Comparison of ENCODE assay signal across 30 cellular contexts in the genomic region with DNA sequence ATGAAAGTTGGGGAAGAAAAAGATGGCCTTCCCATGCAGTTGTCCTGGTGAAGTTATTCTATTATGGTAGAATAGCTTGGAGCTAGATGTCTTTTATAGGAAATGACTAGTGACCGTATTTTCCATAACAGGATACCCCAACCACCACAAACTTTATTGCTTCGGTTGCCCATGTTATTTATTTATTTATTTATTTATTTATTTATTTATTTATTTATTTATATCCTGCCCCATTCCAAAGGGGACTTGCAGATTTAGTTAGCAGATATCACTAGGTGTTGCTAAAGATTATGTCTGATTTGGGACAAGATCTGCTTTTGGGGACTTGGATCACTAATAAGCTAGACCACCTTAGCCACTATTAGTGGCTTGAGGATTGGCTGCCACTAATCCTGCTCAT.
DNase-seq lines count a peak whose midpoint lies in the region; ATAC-seq, FAIRE-seq and TF ChIP-seq lines count a peak whose summit lies in the region.
"Had no signal": no experiment of that assay in that cellular context is flagged by ENCODE, and none has a peak within 500 bp of the region (broad histone marks: within the 10 kb centered on the region; RNA-seq: fewer than 3 reads in every experiment).

No MANE protein-coding gene starts in this region.

- TF ChIP-seq EP300 in A549 (IDR thresholded peaks at IDR 0.05) (no peak), esophagus muscularis mucosa (IDR thresholded peaks at IDR 0.05) (no peak)

- no peaks in the 10 kb centered on the region for H3K27me3 ChIP-seq in esophagus muscularis mucosa
- H3K27me3 ChIP-seq: BE2C; BLaER1; BLaER1 treated with 17β-estradiol and CSF1 and Interleukin-3, amounts not matched to agents 10 nM and 100 nM had no signal

- no peak overlapping the region for H3K4me2 ChIP-seq in A549
- H3K4me2 ChIP-seq: BLaER1 had no signal

- FAIRE-seq in A549 (lab: Jason Lieb, UNC): no peak
- FAIRE-seq: A204.1, D721Med had no signal

- DNase-seq in A549 (ENCODE audit: low read depth in 1 of 2, low spot score in 1 of 2) (no peak), esophagus muscularis mucosa (ENCODE audit: extremely low spot score) (no peak)
- DNase-seq: 8988T; ACHN; AML-193; BE2C; C1 segment of cervical spinal cord; Caco-2; Calu3; CD4-positive, alpha-beta memory T cell; CD4-positive, alpha-beta T cell; CD4-positive, CD25-positive, alpha-beta regulatory T cell; CD8-positive, alpha-beta memory T cell; CD8-positive, alpha-beta T cell; COR-L47; DMS 273 treated with DMSO at 0.1 percent for 48 hours; DMS153; DMS53; DMS79; DMS79 treated with DMSO at 0.1 percent for 48 hours; DND-41; EL had no signal

- H3K9me3 ChIP-seq in A549 (no peaks in the 10 kb centered on the region), HEK293 (ENCODE audit: control insufficient read depth, insufficient read depth, low read depth, low read length) (no peaks in the 10 kb centered on the region), esophagus muscularis mucosa (peaks cover 0 to 6% (median 0%) of the 10 kb centered on the region in 4 donors)
- H3K9me3 ChIP-seq: BE2C, Caco-2 had no signal

- no peak for TF ChIP-seq RAD21 in A549 (conservative IDR thresholded peaks at IDR 0.05 in 1 of 2, IDR thresholded peaks at IDR 0.05 in 1 of 2)

- TF ChIP-seq CTCF in A549 (IDR thresholded peaks at IDR 0.05) (no peak), HEK293 (tag by site-specific recombination; IDR thresholded peaks at IDR 0.05) (no peak), esophagus muscularis mucosa (IDR thresholded peaks at IDR 0.05) (no peak)

- POLR2A ChIA-PET in A549 (lab: Yijun Ruan, JAX) (no interaction called here), HEK293 (lab: Yijun Ruan, JAX) (no interaction called here)

- 36% methylated on average over 2 of the region's 2 CpGs for WGBS in A549 (ENCODE audit: missing lambda C conversion rate)
- 92% methylated on average over 2 of the region's 2 CpGs for WGBS in esophagus muscularis mucosa

- H3K36me3 ChIP-seq in HEK293 (ENCODE audit: control insufficient read depth in 2 of 2, insufficient read depth in 1 of 2, low read length in 2 of 2): no peaks in the 10 kb centered on the region
- no peaks in the 10 kb centered on the region for H3K36me3 ChIP-seq in esophagus muscularis mucosa
- H3K36me3 ChIP-seq: BE2C had no signal

- TF ChIP-seq POLR2A in A549 (IDR thresholded peaks at IDR 0.05; ENCODE audit: low read length) (no peak), esophagus muscularis mucosa (IDR thresholded peaks at IDR 0.05; ENCODE audit: low read depth) (no peak)

- H3K4me1 ChIP-seq in A549 (no peaks in the 10 kb centered on the region), HEK293 (ENCODE audit: control insufficient read depth, insufficient read depth, low read length) (no peaks in the 10 kb centered on the region), esophagus muscularis mucosa (peaks cover 0 to 10% (median 0%) of the 10 kb centered on the region in 4 donors)
- H3K4me1 ChIP-seq: BE2C, Caco-2 had no signal

- no peak for ATAC-seq in A549
- ATAC-seq in HG03108 (IDR thresholded peaks at IDR 0.05; ENCODE audit: unreplicated experiment): no peak
- ATAC-seq: CD8-positive, alpha-beta T cell had no signal

- H3K27ac ChIP-seq in A549 (no peak overlapping the region), HEK293 (ENCODE audit: extremely low read depth, low read depth, low read length) (no peak overlapping the region), esophagus muscularis mucosa (replicated peaks in 1 of 4) (no peak overlapping the region)
- H3K27ac ChIP-seq: 22Rv1, BLaER1, C4-2B had no signal

- CTCF ChIA-PET in A549 (lab: Yijun Ruan, JAX): no interaction called here
- CTCF ChIA-PET in HEK293 (lab: Yijun Ruan, JAX): interaction anchor here (0.9 kb wide), 1 partner anchor 312 kb away, joined by 3 read pairs; no protein-coding TSS in a partner anchor

- intact Hi-C loops in esophagus muscularis mucosa (cut with DNase I): no loop called here

- H3K4me3 ChIP-seq in A549: no peak overlapping the region
- H3K4me3 ChIP-seq in HEK293 (ENCODE audit: low read depth, low read length): no peak overlapping the region
- no peak overlapping the region for H3K4me3 ChIP-seq in esophagus muscularis mucosa
- H3K4me3 ChIP-seq: BLaER1; BLaER1 treated with 17β-estradiol and CSF1 and Interleukin-3, amounts not matched to agents 10 nM and 100 nM had no signal

TF ChIP-seq in A549, 52 proteins besides CTCF, POLR2A, EP300 and RAD21:
- TF ChIP-seq MAZ (IDR thresholded peaks at IDR 0.05; ENCODE audit: borderline replicate concordance, low read depth, low read length): no peak
- no peak for TF ChIP-seq CBX2 (IDR thresholded peaks at IDR 0.05; ENCODE audit: borderline replicate concordance, low read depth)
- TF ChIP-seq ZSCAN20 (CRISPR knock-in tag; IDR thresholded peaks at IDR 0.05): no peak
- no peak for TF ChIP-seq ELK1 (IDR thresholded peaks at IDR 0.05; ENCODE audit: low read depth, low read length)
- peak; percentile 97 for TF ChIP-seq ZC3H11A (IDR thresholded peaks at IDR 0.05)
- TF ChIP-seq BHLHE40 (IDR thresholded peaks at IDR 0.05; ENCODE audit: low read depth, low read length): no peak
TF ChIP-seq in A549: peak in this region for 1.

TF ChIP-seq in HEK293, 187 proteins besides CTCF, POLR2A, EP300 and RAD21 (continues in another document):
- TF ChIP-seq ZNF555 (tag by site-specific recombination; conservative IDR thresholded peaks at IDR 0.05) (peak; percentile 51), ZNF623 (tag by site-specific recombination; IDR thresholded peaks at IDR 0.05) (peak; percentile 57), ZNF140 (tag by site-specific recombination; IDR thresholded peaks at IDR 0.05) (peak; percentile 65; the same call in 1 of the 2 replicates), GLIS1 (tag by site-specific recombination; IDR thresholded peaks at IDR 0.05) (no peak), ZNF433 (tag by site-specific recombination; IDR thresholded peaks at IDR 0.05; ENCODE audit: low read depth) (peak; percentile 26; the same call in 1 of the 2 replicates), ZNF560 (tag by site-specific recombination; IDR thresholded peaks at IDR 0.05; ENCODE audit: borderline replicate concordance) (peak; percentile 52; the same call in 1 of the 2 replicates), HOXA7 (CRISPR knock-in tag; IDR thresholded peaks at IDR 0.05; ENCODE audit: borderline replicate concordance) (no peak), ZNF629 (tag by site-specific recombination; IDR thresholded peaks at IDR 0.05) (0 out of 2 replicates have a peak, but pooled peaks have one; percentile 13), ZNF426 (tag by site-specific recombination; IDR thresholded peaks at IDR 0.05) (peak; percentile 62), ZBTB11 (tag by site-specific recombination; conservative IDR thresholded peaks at IDR 0.05; ENCODE audit: low read depth) (peak; percentile 61), ZNF558 (tag by site-specific recombination; IDR thresholded peaks at IDR 0.05) (0 out of 2 replicates have a peak, but pooled peaks have one; percentile 53), ZNF654 (tag by site-specific recombination; IDR thresholded peaks at IDR 0.05; ENCODE audit: low read depth) (peak; percentile 15; the same call in 1 of the 2 replicates), ZNF791 (tag by site-specific recombination; IDR thresholded peaks at IDR 0.05) (no peak), ZNF394 (tag by site-specific recombination; IDR thresholded peaks at IDR 0.05; ENCODE audit: borderline replicate concordance) (peak; percentile 80; the same call in 1 of the 2 replicates)
- TF ChIP-seq, protein P1, sequence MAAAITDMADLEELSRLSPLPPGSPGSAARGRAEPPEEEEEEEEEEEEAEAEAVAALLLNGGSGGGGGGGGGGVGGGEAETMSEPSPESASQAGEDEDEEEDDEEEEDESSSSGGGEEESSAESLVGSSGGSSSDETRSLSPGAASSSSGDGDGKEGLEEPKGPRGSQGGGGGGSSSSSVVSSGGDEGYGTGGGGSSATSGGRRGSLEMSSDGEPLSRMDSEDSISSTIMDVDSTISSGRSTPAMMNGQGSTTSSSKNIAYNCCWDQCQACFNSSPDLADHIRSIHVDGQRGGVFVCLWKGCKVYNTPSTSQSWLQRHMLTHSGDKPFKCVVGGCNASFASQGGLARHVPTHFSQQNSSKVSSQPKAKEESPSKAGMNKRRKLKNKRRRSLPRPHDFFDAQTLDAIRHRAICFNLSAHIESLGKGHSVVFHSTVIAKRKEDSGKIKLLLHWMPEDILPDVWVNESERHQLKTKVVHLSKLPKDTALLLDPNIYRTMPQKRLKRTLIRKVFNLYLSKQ (tag by site-specific recombination; IDR thresholded peaks at IDR 0.05; ENCODE audit: borderline replicate concordance): no peak

Comparison
In these comparisons a context has a peak if more than half of its experiments do, and no peak if none do; other contexts are left out.
1. Of the 5 proteins assayed by ChIP-seq in both HEK293 and A549: peak only in HEK293: REST; only in A549: none; in both: none; in neither: 4.